Comparison of ENCODE assay signal across 1 cellular context in the genomic region with DNA sequence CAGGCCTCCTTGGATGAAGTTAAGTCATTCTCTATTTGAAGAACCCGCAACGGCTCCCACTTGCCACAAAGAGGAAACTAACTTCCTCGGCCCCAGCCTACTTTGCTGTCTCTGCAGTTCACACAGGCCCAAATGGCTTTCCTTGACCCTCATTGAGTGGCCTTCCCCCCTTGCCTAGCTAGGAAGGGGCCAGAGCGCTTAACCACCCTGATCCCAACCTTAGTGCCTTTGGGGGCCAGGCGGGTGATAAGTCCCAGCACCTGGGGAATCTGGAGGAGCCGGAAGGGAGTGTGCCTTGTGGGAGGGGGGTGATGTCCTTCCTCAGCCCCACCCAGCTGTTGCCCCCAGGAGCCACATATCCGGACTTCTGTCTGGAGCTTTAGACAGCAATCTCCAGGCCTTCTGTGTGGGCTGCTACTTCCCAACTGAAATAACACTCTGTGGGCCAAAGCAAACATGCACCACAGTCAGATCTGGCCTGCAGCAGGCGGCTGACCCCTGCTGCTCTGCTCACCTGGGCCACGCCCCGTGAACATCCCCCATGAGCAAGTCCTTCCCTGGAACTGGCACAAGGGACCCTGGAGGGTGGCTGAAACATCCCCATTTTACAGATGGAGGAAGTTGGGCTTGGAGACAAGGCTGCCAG.
TF ChIP-seq lines count a peak whose summit lies in the region.

No MANE protein-coding gene starts in this region.

TF ChIP-seq in K562, 482 proteins besides CTCF, POLR2A, EP300 and RAD21 (continues in another document):
- TF ChIP-seq TARDBP (IDR thresholded peaks at IDR 0.05) (no peak), HEY1 (CRISPR knock-in tag; IDR thresholded peaks at IDR 0.05; ENCODE audit: borderline replicate concordance) (no peak), RBM22 (IDR thresholded peaks at IDR 0.05; ENCODE audit: low read depth, low read length, poor library complexity, severe bottlenecking) (no peak), TSC22D4 (tag; IDR thresholded peaks at IDR 0.05) (no peak), CBFA2T3 (IDR thresholded peaks at IDR 0.05) (peak; percentile 69), SP2 (IDR thresholded peaks at IDR 0.05; ENCODE audit: extremely low read depth, low read depth, low read length, poor library complexity, severe bottlenecking) (no peak), PRPF4 (IDR thresholded peaks at IDR 0.05; ENCODE audit: insufficient read depth, low read depth, low read length, poor library complexity, severe bottlenecking) (no peak), FUS (optimal IDR thresholded peaks at IDR 0.05; ENCODE audit: low read depth, low read length) (no peak), TEAD2 (tag; IDR thresholded peaks at IDR 0.05) (no peak), ZFX (CRISPR knock-in tag; IDR thresholded peaks at IDR 0.05) (no peak), CHD4 (IDR thresholded peaks at IDR 0.05; ENCODE audit: insufficient read depth, insufficient replicate concordance, low read depth, low read length, poor library complexity, severe bottlenecking) (peak; percentile 4), TAL1 (IDR thresholded peaks at IDR 0.05) (peak; percentile 17; the same call in 1 of the 2 replicates), CBFA2T2 (conservative IDR thresholded peaks at IDR 0.05) (peak; percentile 52), TBP (optimal IDR thresholded peaks at IDR 0.05; ENCODE audit: low read depth, low read length) (no peak), ZNF12 (CRISPR knock-in tag; IDR thresholded peaks at IDR 0.05) (no peak), ZNF436 (CRISPR knock-in tag; IDR thresholded peaks at IDR 0.05) (no peak), NFIC (IDR thresholded peaks at IDR 0.05) (no peak), KDM4B (IDR thresholded peaks at IDR 0.05; ENCODE audit: borderline replicate concordance in 2 of 2, low read depth in 1 of 2) (no peak), NFATC3 (IDR thresholded peaks at IDR 0.05) (no peak), MYBL2 (IDR thresholded peaks at IDR 0.05; ENCODE audit: low read depth) (no peak), MYBL2 (CRISPR knock-in tag; IDR thresholded peaks at IDR 0.05; ENCODE audit: borderline replicate concordance) (no peak), ETV5 (CRISPR knock-in tag; IDR thresholded peaks at IDR 0.05; ENCODE audit: low read depth) (peak; percentile 43; the same call in 1 of the 2 replicates), BRF1 (IDR thresholded peaks at IDR 0.05; ENCODE audit: borderline replicate concordance, extremely low read depth, insufficient read length) (no peak), MBD2 (IDR thresholded peaks at IDR 0.05; ENCODE audit: borderline replicate concordance, low read depth) (0 out of 2 replicates have a peak, but pooled peaks have one; percentile 19), HCFC1 (IDR thresholded peaks at IDR 0.05; ENCODE audit: low read depth, low read length) (no peak), STAT5A (IDR thresholded peaks at IDR 0.05; ENCODE audit: borderline replicate concordance, low read length) (no peak), TCF3 (CRISPR knock-in tag; IDR thresholded peaks at IDR 0.05) (peak; percentile 65), ETV6 (IDR thresholded peaks at IDR 0.05; ENCODE audit: borderline replicate concordance in 1 of 2, low read depth in 2 of 2, low read length in 1 of 2) (peak in 1 of 2 experiments; percentile 52; a peak in 1 of 4 replicates), ETV6 (CRISPR knock-in tag; IDR thresholded peaks at IDR 0.05; ENCODE audit: borderline replicate concordance) (no peak)
- TF ChIP-seq, protein P1, sequence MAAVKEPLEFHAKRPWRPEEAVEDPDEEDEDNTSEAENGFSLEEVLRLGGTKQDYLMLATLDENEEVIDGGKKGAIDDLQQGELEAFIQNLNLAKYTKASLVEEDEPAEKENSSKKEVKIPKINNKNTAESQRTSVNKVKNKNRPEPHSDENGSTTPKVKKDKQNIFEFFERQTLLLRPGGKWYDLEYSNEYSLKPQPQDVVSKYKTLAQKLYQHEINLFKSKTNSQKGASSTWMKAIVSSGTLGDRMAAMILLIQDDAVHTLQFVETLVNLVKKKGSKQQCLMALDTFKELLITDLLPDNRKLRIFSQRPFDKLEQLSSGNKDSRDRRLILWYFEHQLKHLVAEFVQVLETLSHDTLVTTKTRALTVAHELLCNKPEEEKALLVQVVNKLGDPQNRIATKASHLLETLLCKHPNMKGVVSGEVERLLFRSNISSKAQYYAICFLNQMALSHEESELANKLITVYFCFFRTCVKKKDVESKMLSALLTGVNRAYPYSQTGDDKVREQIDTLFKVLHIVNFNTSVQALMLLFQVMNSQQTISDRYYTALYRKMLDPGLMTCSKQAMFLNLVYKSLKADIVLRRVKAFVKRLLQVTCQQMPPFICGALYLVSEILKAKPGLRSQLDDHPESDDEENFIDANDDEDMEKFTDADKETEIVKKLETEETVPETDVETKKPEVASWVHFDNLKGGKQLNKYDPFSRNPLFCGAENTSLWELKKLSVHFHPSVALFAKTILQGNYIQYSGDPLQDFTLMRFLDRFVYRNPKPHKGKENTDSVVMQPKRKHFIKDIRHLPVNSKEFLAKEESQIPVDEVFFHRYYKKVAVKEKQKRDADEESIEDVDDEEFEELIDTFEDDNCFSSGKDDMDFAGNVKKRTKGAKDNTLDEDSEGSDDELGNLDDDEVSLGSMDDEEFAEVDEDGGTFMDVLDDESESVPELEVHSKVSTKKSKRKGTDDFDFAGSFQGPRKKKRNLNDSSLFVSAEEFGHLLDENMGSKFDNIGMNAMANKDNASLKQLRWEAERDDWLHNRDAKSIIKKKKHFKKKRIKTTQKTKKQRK (IDR thresholded peaks at IDR 0.05; ENCODE audit: borderline replicate concordance, low read depth, low read length), result no peak
- TF ChIP-seq, protein P2, sequence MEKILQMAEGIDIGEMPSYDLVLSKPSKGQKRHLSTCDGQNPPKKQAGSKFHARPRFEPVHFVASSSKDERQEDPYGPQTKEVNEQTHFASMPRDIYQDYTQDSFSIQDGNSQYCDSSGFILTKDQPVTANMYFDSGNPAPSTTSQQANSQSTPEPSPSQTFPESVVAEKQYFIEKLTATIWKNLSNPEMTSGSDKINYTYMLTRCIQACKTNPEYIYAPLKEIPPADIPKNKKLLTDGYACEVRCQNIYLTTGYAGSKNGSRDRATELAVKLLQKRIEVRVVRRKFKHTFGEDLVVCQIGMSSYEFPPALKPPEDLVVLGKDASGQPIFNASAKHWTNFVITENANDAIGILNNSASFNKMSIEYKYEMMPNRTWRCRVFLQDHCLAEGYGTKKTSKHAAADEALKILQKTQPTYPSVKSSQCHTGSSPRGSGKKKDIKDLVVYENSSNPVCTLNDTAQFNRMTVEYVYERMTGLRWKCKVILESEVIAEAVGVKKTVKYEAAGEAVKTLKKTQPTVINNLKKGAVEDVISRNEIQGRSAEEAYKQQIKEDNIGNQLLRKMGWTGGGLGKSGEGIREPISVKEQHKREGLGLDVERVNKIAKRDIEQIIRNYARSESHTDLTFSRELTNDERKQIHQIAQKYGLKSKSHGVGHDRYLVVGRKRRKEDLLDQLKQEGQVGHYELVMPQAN (IDR thresholded peaks at IDR 0.05; ENCODE audit: borderline replicate concordance), result no peak
- TF ChIP-seq, protein P3, sequence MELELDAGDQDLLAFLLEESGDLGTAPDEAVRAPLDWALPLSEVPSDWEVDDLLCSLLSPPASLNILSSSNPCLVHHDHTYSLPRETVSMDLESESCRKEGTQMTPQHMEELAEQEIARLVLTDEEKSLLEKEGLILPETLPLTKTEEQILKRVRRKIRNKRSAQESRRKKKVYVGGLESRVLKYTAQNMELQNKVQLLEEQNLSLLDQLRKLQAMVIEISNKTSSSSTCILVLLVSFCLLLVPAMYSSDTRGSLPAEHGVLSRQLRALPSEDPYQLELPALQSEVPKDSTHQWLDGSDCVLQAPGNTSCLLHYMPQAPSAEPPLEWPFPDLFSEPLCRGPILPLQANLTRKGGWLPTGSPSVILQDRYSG (tag; conservative IDR thresholded peaks at IDR 0.05; ENCODE audit: low read depth), result no peak
- TF ChIP-seq, protein P4, sequence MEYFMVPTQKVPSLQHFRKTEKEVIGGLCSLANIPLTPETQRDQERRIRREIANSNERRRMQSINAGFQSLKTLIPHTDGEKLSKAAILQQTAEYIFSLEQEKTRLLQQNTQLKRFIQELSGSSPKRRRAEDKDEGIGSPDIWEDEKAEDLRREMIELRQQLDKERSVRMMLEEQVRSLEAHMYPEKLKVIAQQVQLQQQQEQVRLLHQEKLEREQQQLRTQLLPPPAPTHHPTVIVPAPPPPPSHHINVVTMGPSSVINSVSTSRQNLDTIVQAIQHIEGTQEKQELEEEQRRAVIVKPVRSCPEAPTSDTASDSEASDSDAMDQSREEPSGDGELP (CRISPR knock-in tag; IDR thresholded peaks at IDR 0.05; ENCODE audit: borderline replicate concordance), result peak; percentile 57; the same call in 1 of the 2 replicates
- TF ChIP-seq, protein P5, sequence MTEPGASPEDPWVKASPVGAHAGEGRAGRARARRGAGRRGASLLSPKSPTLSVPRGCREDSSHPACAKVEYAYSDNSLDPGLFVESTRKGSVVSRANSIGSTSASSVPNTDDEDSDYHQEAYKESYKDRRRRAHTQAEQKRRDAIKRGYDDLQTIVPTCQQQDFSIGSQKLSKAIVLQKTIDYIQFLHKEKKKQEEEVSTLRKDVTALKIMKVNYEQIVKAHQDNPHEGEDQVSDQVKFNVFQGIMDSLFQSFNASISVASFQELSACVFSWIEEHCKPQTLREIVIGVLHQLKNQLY (CRISPR knock-in tag; conservative IDR thresholded peaks at IDR 0.05), result no peak
- TF ChIP-seq, protein P6, sequence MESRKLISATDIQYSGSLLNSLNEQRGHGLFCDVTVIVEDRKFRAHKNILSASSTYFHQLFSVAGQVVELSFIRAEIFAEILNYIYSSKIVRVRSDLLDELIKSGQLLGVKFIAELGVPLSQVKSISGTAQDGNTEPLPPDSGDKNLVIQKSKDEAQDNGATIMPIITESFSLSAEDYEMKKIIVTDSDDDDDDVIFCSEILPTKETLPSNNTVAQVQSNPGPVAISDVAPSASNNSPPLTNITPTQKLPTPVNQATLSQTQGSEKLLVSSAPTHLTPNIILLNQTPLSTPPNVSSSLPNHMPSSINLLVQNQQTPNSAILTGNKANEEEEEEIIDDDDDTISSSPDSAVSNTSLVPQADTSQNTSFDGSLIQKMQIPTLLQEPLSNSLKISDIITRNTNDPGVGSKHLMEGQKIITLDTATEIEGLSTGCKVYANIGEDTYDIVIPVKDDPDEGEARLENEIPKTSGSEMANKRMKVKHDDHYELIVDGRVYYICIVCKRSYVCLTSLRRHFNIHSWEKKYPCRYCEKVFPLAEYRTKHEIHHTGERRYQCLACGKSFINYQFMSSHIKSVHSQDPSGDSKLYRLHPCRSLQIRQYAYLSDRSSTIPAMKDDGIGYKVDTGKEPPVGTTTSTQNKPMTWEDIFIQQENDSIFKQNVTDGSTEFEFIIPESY (CRISPR knock-in tag; IDR thresholded peaks at IDR 0.05), result peak; percentile 49; the same call in 1 of the 2 replicates
- TF ChIP-seq, protein P7, sequence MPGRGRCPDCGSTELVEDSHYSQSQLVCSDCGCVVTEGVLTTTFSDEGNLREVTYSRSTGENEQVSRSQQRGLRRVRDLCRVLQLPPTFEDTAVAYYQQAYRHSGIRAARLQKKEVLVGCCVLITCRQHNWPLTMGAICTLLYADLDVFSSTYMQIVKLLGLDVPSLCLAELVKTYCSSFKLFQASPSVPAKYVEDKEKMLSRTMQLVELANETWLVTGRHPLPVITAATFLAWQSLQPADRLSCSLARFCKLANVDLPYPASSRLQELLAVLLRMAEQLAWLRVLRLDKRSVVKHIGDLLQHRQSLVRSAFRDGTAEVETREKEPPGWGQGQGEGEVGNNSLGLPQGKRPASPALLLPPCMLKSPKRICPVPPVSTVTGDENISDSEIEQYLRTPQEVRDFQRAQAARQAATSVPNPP (IDR thresholded peaks at IDR 0.05; ENCODE audit: borderline replicate concordance, insufficient read depth, insufficient read length), result no peak
- TF ChIP-seq, protein P8, sequence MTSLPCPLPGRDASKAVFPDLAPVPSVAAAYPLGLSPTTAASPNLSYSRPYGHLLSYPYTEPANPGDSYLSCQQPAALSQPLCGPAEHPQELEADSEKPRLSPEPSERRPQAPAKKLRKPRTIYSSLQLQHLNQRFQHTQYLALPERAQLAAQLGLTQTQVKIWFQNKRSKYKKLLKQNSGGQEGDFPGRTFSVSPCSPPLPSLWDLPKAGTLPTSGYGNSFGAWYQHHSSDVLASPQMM (CRISPR knock-in tag; IDR thresholded peaks at IDR 0.05), result no peak
- TF ChIP-seq, protein P9, sequence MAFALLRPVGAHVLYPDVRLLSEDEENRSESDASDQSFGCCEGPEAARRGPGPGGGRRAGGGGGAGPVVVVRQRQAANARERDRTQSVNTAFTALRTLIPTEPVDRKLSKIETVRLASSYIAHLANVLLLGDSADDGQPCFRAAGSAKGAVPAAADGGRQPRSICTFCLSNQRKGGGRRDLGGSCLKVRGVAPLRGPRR (CRISPR knock-in tag; IDR thresholded peaks at IDR 0.05), result no peak
- TF ChIP-seq, protein P10, sequence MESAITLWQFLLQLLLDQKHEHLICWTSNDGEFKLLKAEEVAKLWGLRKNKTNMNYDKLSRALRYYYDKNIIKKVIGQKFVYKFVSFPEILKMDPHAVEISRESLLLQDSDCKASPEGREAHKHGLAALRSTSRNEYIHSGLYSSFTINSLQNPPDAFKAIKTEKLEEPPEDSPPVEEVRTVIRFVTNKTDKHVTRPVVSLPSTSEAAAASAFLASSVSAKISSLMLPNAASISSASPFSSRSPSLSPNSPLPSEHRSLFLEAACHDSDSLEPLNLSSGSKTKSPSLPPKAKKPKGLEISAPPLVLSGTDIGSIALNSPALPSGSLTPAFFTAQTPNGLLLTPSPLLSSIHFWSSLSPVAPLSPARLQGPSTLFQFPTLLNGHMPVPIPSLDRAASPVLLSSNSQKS (CRISPR knock-in tag; IDR thresholded peaks at IDR 0.05), result no peak
- TF ChIP-seq, protein P11, sequence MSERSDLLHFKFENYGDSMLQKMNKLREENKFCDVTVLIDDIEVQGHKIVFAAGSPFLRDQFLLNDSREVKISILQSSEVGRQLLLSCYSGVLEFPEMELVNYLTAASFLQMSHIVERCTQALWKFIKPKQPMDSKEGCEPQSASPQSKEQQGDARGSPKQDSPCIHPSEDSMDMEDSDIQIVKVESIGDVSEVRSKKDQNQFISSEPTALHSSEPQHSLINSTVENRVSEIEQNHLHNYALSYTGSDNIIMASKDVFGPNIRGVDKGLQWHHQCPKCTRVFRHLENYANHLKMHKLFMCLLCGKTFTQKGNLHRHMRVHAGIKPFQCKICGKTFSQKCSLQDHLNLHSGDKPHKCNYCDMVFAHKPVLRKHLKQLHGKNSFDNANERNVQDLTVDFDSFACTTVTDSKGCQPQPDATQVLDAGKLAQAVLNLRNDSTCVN (CRISPR knock-in tag; IDR thresholded peaks at IDR 0.05), result no peak
